In the genomic region with DNA sequence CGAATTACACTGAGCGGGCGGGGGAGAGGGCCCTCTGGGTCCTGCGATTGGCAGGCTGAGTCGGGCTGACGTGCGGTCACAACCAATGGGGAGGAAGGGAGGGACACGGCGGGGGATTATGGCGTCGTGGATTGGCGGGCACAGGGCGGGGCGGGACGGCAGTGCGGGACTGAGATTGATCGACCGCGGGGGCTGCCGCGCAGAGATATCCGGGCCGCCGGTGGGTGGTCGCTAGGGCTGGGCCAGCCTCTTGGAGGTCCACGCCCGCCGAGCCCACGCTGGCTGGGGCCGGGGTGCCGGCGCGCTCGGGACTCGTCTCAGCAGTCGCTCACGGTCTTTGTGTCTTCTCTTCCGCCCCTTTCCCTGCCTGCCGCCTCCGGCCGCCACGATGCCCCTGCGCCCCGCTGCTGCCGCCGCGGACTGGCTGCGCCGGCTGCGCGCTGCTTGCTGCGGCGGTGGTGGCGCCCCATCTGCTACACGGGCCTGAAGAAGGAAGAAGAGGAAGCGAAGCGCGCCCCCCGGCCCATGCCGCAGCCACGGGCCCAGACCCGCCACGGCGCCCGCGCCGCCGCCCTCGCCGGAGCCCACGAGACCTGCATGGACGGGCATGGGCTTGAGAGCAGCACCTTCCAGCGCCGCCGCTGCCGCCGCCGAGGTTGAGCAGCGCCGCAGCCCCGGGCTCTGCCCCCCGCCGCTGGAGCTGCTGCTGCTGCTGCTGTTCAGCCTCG, we compare ENCODE assay signal across 8 cellular contexts. TPM values are rescaled to one million over a fixed set of nuclear protein-coding genes. Genes with fewer than 3 reads are reported as not detected.
A peak's percentile ranks its signal among the peaks of the same experiment; 100 is the strongest.
DNase-seq lines count a peak whose midpoint lies in the region; TF ChIP-seq lines count a peak whose summit lies in the region.

A gene with protein sequence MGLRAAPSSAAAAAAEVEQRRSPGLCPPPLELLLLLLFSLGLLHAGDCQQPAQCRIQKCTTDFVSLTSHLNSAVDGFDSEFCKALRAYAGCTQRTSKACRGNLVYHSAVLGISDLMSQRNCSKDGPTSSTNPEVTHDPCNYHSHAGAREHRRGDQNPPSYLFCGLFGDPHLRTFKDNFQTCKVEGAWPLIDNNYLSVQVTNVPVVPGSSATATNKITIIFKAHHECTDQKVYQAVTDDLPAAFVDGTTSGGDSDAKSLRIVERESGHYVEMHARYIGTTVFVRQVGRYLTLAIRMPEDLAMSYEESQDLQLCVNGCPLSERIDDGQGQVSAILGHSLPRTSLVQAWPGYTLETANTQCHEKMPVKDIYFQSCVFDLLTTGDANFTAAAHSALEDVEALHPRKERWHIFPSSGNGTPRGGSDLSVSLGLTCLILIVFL (plus strand): TSS at position 200 of the 728 bp plus-strand sequence. CDS start 408 bp downstream, at position 608.

- peak within 1 kb of the TSS; percentile 38 for H3K9ac ChIP-seq in parathyroid adenoma

- CTCF ChIA-PET in HEK293T (lab: Yijun Ruan, JAX): no interaction called here

- H2AFZ ChIP-seq in parathyroid adenoma: peak within 1 kb of the TSS; percentile 87

- H3K9me3 ChIP-seq in cardiac muscle cell (ENCODE audit: low read depth) (no peaks in the 10 kb centered on the region), parathyroid adenoma (ENCODE audit: control insufficient read depth, low read length) (no peaks in the 10 kb centered on the region), tibial artery (no peaks in the 10 kb centered on the region)

- intact Hi-C loops in tibial artery (cut with DNase I; ENCODE audit: low total_unique reads): loop anchor here (5.0 kb wide), 1 partner anchor 1591 kb away; the partner anchor contains the start of gene RIOK2

- POLR2A ChIA-PET in HEK293T (lab: Yijun Ruan, JAX): interaction anchor here (1.1 kb wide), 1 partner anchor 15 kb away, joined by 3 read pairs; no protein-coding TSS in a partner anchor

- H3K4me1 ChIP-seq in cardiac muscle cell (ENCODE audit: low read depth): peaks cover 10% of the 10 kb centered on the region
- H3K4me1 ChIP-seq in parathyroid adenoma: peaks cover 8% of the 10 kb centered on the region
- peaks cover 0 to 35% (median 18%) of the 10 kb centered on the region in 4 donors for H3K4me1 ChIP-seq in tibial artery

- H3K27me3 ChIP-seq in cardiac muscle cell (peaks cover 24% of the 10 kb centered on the region), parathyroid adenoma (ENCODE audit: control insufficient read depth, insufficient read depth, low read length) (no peaks in the 10 kb centered on the region), tibial artery (no peaks in the 10 kb centered on the region)

- peak within 1 kb of the TSS; percentile 84 for H3K4me2 ChIP-seq in parathyroid adenoma (ENCODE audit: low read length)

- peaks cover 25% of the 10 kb centered on the region for H3K79me2 ChIP-seq in parathyroid adenoma

- H3K27ac ChIP-seq in adipose tissue (ENCODE audit: low read depth, low read length) (peak within 1 kb of the TSS; percentile 52), cardiac muscle cell (peak within 1 kb of the TSS; percentile 88), parathyroid adenoma (peak within 1 kb of the TSS; percentile 85), tibial artery (peak within 1 kb of the TSS; percentile 85 to 90)

- H3K4me3 ChIP-seq in cardiac muscle cell: peak within 1 kb of the TSS; percentile 81
- H3K4me3 ChIP-seq in parathyroid adenoma (ENCODE audit: low read depth, low read length): peak within 1 kb of the TSS; percentile 78
- H3K4me3 ChIP-seq in tibial artery: peak within 1 kb of the TSS; percentile 65 to 71

- DNase-seq in GM04504 (ENCODE audit: low read depth) (peak; percentile 98), HEK293T (ENCODE audit: extremely low spot score) (peak; percentile 87), NAMALWA (ENCODE audit: low spot score) (peak; percentile 96), SKM-1 (lab: John Stamatoyannopoulos, UW; ENCODE audit: unreplicated experiment) (peak; percentile 90), cardiac muscle cell (ENCODE audit: low read depth in 1 of 2, low spot score in 1 of 2) (peak; percentile 99 to 100), tibial artery (peak; percentile 98 to 99)

- TF ChIP-seq CTCF in cardiac muscle cell (IDR thresholded peaks at IDR 0.05; ENCODE audit: low read depth, low read length): no peak
- TF ChIP-seq CTCF in parathyroid adenoma (IDR thresholded peaks at IDR 0.05): no peak
- TF ChIP-seq CTCF in tibial artery (IDR thresholded peaks at IDR 0.05): peak in 1 of 2 experiments; percentile 24

- H3K36me3 ChIP-seq in cardiac muscle cell: no peaks in the 10 kb centered on the region
- H3K36me3 ChIP-seq in parathyroid adenoma (ENCODE audit: control insufficient read depth, insufficient read depth, low read length): no peaks in the 10 kb centered on the region
- no peaks in the 10 kb centered on the region for H3K36me3 ChIP-seq in tibial artery

- WGBS in adipose tissue, 3 donors: 0 to 1% (median 0%) methylated on average over 65 to 84 of the region's 84 CpGs

TF ChIP-seq in HEK293T, 16 proteins besides CTCF, POLR2A, EP300 and RAD21:
- TF ChIP-seq CTBP1 (IDR thresholded peaks at IDR 0.05; ENCODE audit: borderline replicate concordance) (no peak), ZNF384 (IDR thresholded peaks at IDR 0.05) (no peak), FOXM1 (IDR thresholded peaks at IDR 0.05; ENCODE audit: borderline replicate concordance) (no peak), LEF1 (IDR thresholded peaks at IDR 0.05; ENCODE audit: borderline replicate concordance) (0 out of 2 replicates have a peak, but pooled peaks have one; percentile 68), ARNT (IDR thresholded peaks at IDR 0.05) (no peak)
- TF ChIP-seq, protein P1, sequence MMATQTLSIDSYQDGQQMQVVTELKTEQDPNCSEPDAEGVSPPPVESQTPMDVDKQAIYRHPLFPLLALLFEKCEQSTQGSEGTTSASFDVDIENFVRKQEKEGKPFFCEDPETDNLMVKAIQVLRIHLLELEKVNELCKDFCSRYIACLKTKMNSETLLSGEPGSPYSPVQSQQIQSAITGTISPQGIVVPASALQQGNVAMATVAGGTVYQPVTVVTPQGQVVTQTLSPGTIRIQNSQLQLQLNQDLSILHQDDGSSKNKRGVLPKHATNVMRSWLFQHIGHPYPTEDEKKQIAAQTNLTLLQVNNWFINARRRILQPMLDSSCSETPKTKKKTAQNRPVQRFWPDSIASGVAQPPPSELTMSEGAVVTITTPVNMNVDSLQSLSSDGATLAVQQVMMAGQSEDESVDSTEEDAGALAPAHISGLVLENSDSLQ (IDR thresholded peaks at IDR 0.05): peak; percentile 99
TF ChIP-seq in HEK293T: peak in this region for 2.

RNA-seq across cellular contexts. Expression of the gene that starts here (rescaled TPM):
- polyA plus RNA-seq in adipose tissue (10 to 100 TPM in 1 of 3 donors, 1 to 10 TPM in 2; 5.4 to 12.6 (median 5.9) TPM), cardiac muscle cell (7.1 and 7.6 TPM in 2 replicates)
- 15.6 and 18.4 TPM in 2 replicates for total RNA-seq in cardiac muscle cell

Comparison
In these comparisons a context has a peak if more than half of its experiments do, and no peak if none do; other contexts are left out.
1. Peak in every context shown above with its lines: DNase-seq, H3K4me3 ChIP-seq and H3K27ac ChIP-seq.